In the genomic region with DNA sequence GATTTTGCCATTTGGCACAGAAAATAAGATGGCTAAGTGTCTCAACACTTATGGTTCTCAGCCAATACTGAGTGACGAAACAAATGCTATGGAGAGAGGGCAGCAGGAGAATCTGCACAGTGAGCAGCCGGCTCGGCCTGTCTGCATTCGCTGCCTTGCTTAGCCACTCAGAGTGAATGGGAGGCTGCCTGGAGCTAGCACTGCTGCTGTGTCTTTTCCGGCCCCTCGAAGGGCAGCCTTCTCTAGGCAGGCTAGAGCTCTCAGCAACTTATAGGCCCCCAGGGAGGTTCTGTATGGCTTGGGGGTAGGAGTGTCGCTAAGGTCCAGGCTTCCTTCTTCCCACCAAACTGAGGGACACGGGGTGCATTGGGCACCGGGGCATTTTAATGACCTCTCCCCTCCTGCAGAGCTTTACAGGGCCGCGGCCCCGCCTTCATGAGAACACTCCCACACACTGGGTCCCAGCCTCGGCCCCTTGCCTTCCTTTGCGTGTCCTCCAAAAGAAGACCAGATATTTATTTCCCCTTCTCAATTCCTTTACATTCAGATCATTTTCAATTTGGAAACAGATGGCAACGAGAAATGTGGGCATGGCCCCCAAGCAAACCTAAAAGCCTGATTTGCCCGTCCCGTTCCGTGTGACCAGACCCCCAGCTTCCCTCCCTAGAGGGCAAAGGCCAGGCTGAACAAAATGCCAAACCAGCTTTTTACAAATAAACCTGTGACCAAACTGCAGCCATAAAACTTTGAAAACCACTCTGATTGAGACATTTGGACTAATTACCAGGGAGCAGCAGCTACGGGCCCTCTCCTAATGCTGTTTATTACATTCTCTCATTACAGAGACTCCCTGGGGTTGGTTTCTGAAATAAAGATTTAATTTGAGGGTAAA, we compare ENCODE assay signal across 31 cellular contexts.
DNase-seq lines count a peak whose midpoint lies in the region; ATAC-seq and TF ChIP-seq lines count a peak whose summit lies in the region.
"Had no signal": no experiment of that assay in that cellular context is flagged by ENCODE, and none has a peak within 500 bp of the region (broad histone marks: within the 10 kb centered on the region; RNA-seq: fewer than 3 reads in every experiment).

No MANE protein-coding gene starts in this region.

- peak overlapping the region; percentile 98 for H3K27ac Mint-ChIP-seq in nephron progenitor cell
- H3K27ac Mint-ChIP-seq: activated CD4-positive, alpha-beta memory T cell treated with anti-CD3 and anti-CD28 coated beads, Interleukin-2, amount 10 ng/mL, durations not matched to agents 7 days and 5 days; activated naive CD4-positive, alpha-beta T cell treated with anti-CD3 and anti-CD28 coated beads for 36 hours; activated T-helper 1 cell treated with anti-CD3 and anti-CD28 coated beads, Interleukin-12 subunit alpha, Interleukin-12 subunit beta, Interleukin-2, Interleukin-4 antibody, amounts not matched to agents 30 ng/mL and 10 ng/mL and 1 ng/mL, durations not matched to agents 14 hours and 24 hours and 36 hours; naive thymus-derived CD4-positive, alpha-beta T cell; stimulated activated effector memory CD8-positive, alpha-beta T cell treated with anti-CD3 and anti-CD28 coated beads, Interleukin-12 subunit alpha, Interleukin-12 subunit beta, amount 100 ng/mL, for 72 hours; type B pancreatic cell had no signal

- DNase-seq in AG04450 (ENCODE audit: low read depth, low spot score) = no peak
- no peak for DNase-seq in RWPE2 (ENCODE audit: low spot score)
- DNase-seq in fibroblast of villous mesenchyme (ENCODE audit: low read depth) = peak; percentile 58
- DNase-seq in nephron progenitor cell = peak; percentile 49
- DNase-seq in NCI-H2081 (lab: John Stamatoyannopoulos, UW) = no peak
- DNase-seq in NCI-H2081 treated with DMSO at 0.1 percent for 48 hours (lab: John Stamatoyannopoulos, UW) = no peak
- DNase-seq: 8988T; activated CD4-positive, alpha-beta memory T cell treated with anti-CD3 and anti-CD28 coated beads, Interleukin-2, amount 10 ng/mL, durations not matched to agents 7 days and 5 days; activated CD4-positive, alpha-beta T cell treated with anti-CD3 and anti-CD28 coated beads for 1 hour; activated CD8-positive, alpha-beta memory T cell treated with anti-CD3 and anti-CD28 coated beads, Interleukin-2, amount 50 U/mL, for 4 hours; activated naive CD4-positive, alpha-beta T cell treated with anti-CD3 and anti-CD28 coated beads for 36 hours; body of pancreas; cerebellar nuclear complex; DND-41; dorsolateral prefrontal cortex; naive thymus-derived CD4-positive, alpha-beta T cell; NCI-H1417; NCI-H2029 treated with DMSO at 0.1 percent for 48 hours; NCI-H2227 treated with DMSO at 0.1 percent for 48 hours; NCI-H526 treated with DMSO at 0.1 percent for 48 hours; NK-92 treated with Interleukin-12 subunit alpha and Interleukin-12 subunit beta, amount 100 ng/mL, for 24 hours; stimulated activated CD4-positive, alpha-beta T cell treated with anti-CD3 and anti-CD28 coated beads, Interleukin-15, amount 100 ng/mL, for 24 hours; stimulated activated CD4-positive, alpha-beta T cell treated with anti-CD3 and anti-CD28 coated beads, Interleukin-4, amount 100 ng/mL, for 4 hours; T-helper 2 cell had no signal

- H3K27ac ChIP-seq in AG04450 (ENCODE audit: low read depth, low read length) (peak overlapping the region; percentile 63), RWPE2 (ENCODE audit: poor library complexity, severe bottlenecking) (peak overlapping the region; percentile 18)
- H3K27ac ChIP-seq: body of pancreas, dorsolateral prefrontal cortex, HL-60, KMS-11 had no signal

- H3K4me3 Mint-ChIP-seq in nephron progenitor cell = peak overlapping the region; percentile 59
- H3K4me3 Mint-ChIP-seq: activated CD4-positive, alpha-beta memory T cell treated with anti-CD3 and anti-CD28 coated beads, Interleukin-2, amount 10 ng/mL, durations not matched to agents 7 days and 5 days; activated naive CD4-positive, alpha-beta T cell treated with anti-CD3 and anti-CD28 coated beads for 36 hours; activated T-helper 1 cell treated with anti-CD3 and anti-CD28 coated beads, Interleukin-12 subunit alpha, Interleukin-12 subunit beta, Interleukin-2, Interleukin-4 antibody, amounts not matched to agents 30 ng/mL and 10 ng/mL and 1 ng/mL, durations not matched to agents 14 hours and 24 hours and 36 hours; naive thymus-derived CD4-positive, alpha-beta T cell; stimulated activated effector memory CD8-positive, alpha-beta T cell treated with anti-CD3 and anti-CD28 coated beads, Interleukin-12 subunit alpha, Interleukin-12 subunit beta, amount 100 ng/mL, for 72 hours; type B pancreatic cell had no signal

- H3K27me3 ChIP-seq in AG04450 (ENCODE audit: control insufficient read depth, insufficient read depth, low read length) (no peaks in the 10 kb centered on the region), RWPE2 (ENCODE audit: insufficient read depth, poor library complexity, severe bottlenecking) (no peaks in the 10 kb centered on the region)
- H3K27me3 ChIP-seq: body of pancreas had no signal

- CTCF ChIA-PET in AG04450 (lab: Charles Lee) = interaction anchor here (0.6 to 2.1 kb wide), 2 partner anchors 9 to 58 kb away, joined by 6 read pairs; no protein-coding TSS in a partner anchor

- peaks cover 9% of the 10 kb centered on the region for H3K36me3 Mint-ChIP-seq in nephron progenitor cell (ENCODE audit: low read depth)
- H3K36me3 Mint-ChIP-seq: naive thymus-derived CD4-positive, alpha-beta T cell; stimulated activated effector memory CD8-positive, alpha-beta T cell treated with anti-CD3 and anti-CD28 coated beads, Interleukin-12 subunit alpha, Interleukin-12 subunit beta, amount 100 ng/mL, for 72 hours; type B pancreatic cell had no signal

- peaks cover 19% of the 10 kb centered on the region for H3K9me3 Mint-ChIP-seq in nephron progenitor cell
- H3K9me3 Mint-ChIP-seq: activated T-helper 1 cell treated with anti-CD3 and anti-CD28 coated beads, Interleukin-12 subunit alpha, Interleukin-12 subunit beta, Interleukin-2, Interleukin-4 antibody, amounts not matched to agents 30 ng/mL and 10 ng/mL and 1 ng/mL, durations not matched to agents 14 hours and 24 hours and 36 hours; type B pancreatic cell had no signal

- peaks cover 20% of the 10 kb centered on the region for H3K4me1 ChIP-seq in RWPE2 (ENCODE audit: insufficient read depth, poor library complexity, severe bottlenecking)
- H3K4me1 ChIP-seq: body of pancreas had no signal

- H3K4me1 Mint-ChIP-seq in nephron progenitor cell = peaks cover 57% of the 10 kb centered on the region
- H3K4me1 Mint-ChIP-seq: activated CD4-positive, alpha-beta memory T cell treated with anti-CD3 and anti-CD28 coated beads, Interleukin-2, amount 10 ng/mL, durations not matched to agents 7 days and 5 days; naive thymus-derived CD4-positive, alpha-beta T cell; stimulated activated effector memory CD8-positive, alpha-beta T cell treated with anti-CD3 and anti-CD28 coated beads, Interleukin-12 subunit alpha, Interleukin-12 subunit beta, amount 100 ng/mL, for 72 hours had no signal

- no peak for ATAC-seq in RWPE2 (ENCODE audit: low read depth)
- ATAC-seq in HG02678 (IDR thresholded peaks at IDR 0.05; ENCODE audit: unreplicated experiment) = no peak
- ATAC-seq in HG03442 (IDR thresholded peaks at IDR 0.05; ENCODE audit: unreplicated experiment) = no peak
- ATAC-seq: body of pancreas; naive thymus-derived CD4-positive, alpha-beta T cell; stimulated activated effector memory CD8-positive, alpha-beta T cell treated with anti-CD3 and anti-CD28 coated beads, Interleukin-12 subunit alpha, Interleukin-12 subunit beta, amount 100 ng/mL, for 72 hours had no signal

- no peaks in the 10 kb centered on the region for H3K36me3 ChIP-seq in RWPE2 (ENCODE audit: low read depth)

- POLR2A ChIA-PET in AG04450 (lab: Yijun Ruan, JAX) = no interaction called here

- no peak overlapping the region for H3K4me3 ChIP-seq in AG04450 (ENCODE audit: low read depth, low read length)
- H3K4me3 ChIP-seq in RWPE2 (ENCODE audit: severe bottlenecking) = no peak overlapping the region
- H3K4me3 ChIP-seq in fibroblast of villous mesenchyme (ENCODE audit: low read depth, low read length) = no peak overlapping the region
- H3K4me3 ChIP-seq: body of pancreas, dorsolateral prefrontal cortex had no signal

- no peaks in the 10 kb centered on the region for H3K27me3 Mint-ChIP-seq in nephron progenitor cell (ENCODE audit: low read depth, poor library complexity)
- H3K27me3 Mint-ChIP-seq: activated CD4-positive, alpha-beta memory T cell treated with anti-CD3 and anti-CD28 coated beads, Interleukin-2, amount 10 ng/mL, durations not matched to agents 7 days and 5 days; naive thymus-derived CD4-positive, alpha-beta T cell had no signal

- TF ChIP-seq CTCF in AG04450 (IDR thresholded peaks at IDR 0.05; ENCODE audit: low read depth, low read length) (no peak), RWPE2 (IDR thresholded peaks at IDR 0.05; ENCODE audit: poor library complexity, severe bottlenecking) (no peak), fibroblast of villous mesenchyme (IDR thresholded peaks at IDR 0.05; ENCODE audit: insufficient read depth, low read depth, low read length) (no peak), nephron progenitor cell (IDR thresholded peaks at IDR 0.05) (no peak)

- no peaks in the 10 kb centered on the region for H3K9me3 ChIP-seq in AG04450 (ENCODE audit: control insufficient read depth, insufficient read depth, low read length)
- H3K9me3 ChIP-seq in RWPE2 (ENCODE audit: severe bottlenecking) = no peaks in the 10 kb centered on the region
- H3K9me3 ChIP-seq: body of pancreas had no signal

Comparison
In these comparisons a context has a peak if more than half of its experiments do, and no peak if none do; other contexts are left out.
1. DNase-seq: peak in fibroblast of villous mesenchyme (single experiment) and nephron progenitor cell (single experiment); none in AG04450 (single experiment), RWPE2 (single experiment), NCI-H2081 (0 of 2) and NCI-H2081 treated with DMSO at 0.1 percent for 48 hours (single experiment).